ENCODE assay signal across 1 cellular context in genomic region chr21:35113064-35113463, GRCh38.
TF ChIP-seq lines count a peak whose summit lies in the region.

No MANE protein-coding gene starts in this region.

TF ChIP-seq in GM23338, 12 proteins besides CTCF, POLR2A, EP300 and RAD21 (continued from another document):
- TF ChIP-seq ETS1 (IDR thresholded peaks at IDR 0.05) (no peak), JUNB (IDR thresholded peaks at IDR 0.05; ENCODE audit: unreplicated experiment) (no peak), EZH2phosphoT487 (IDR thresholded peaks at IDR 0.05; ENCODE audit: unreplicated experiment) (no peak), ZNF462 (CRISPR knock-in tag; IDR thresholded peaks at IDR 0.05) (no peak)
